7 cellular contexts compared by ENCODE assay signal in the genomic region with DNA sequence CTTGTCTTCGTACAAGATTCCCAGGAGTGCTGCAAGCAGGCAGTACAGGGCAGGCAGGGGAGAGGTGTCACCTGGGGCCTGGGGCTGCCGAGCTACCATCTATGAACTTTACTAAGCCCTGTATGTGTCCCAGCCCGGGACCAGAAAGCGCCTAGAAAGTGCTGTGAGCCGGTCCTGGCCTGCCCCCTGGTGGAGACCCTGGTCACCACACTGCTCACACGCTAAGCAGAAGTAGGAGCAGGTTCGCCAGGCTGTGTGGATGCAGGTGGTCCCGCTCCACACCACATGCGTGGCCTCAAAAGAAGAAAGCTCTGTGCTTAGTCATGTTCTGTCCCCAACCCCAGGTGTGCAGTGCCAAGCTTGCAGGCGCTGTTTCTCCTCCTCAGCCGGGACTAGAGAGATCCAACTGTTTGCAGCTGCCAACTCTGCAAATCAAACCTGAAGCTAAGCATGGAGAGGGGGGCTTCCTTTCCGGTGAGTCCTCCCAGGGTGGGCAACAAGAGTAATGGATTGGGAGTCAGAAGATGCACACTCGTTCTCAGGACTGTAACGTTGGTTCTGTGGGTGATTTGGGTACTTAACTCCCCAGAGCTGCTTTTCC. TPM values are rescaled to one million over a fixed set of nuclear protein-coding genes. Genes with fewer than 3 reads are reported as not detected.
DNase-seq lines count a peak whose midpoint lies in the region; FAIRE-seq and TF ChIP-seq lines count a peak whose summit lies in the region.
"Not testable (repeated sequence)": the region's sequence is repeated elsewhere in the genome, so short reads cannot be mapped to it uniquely, and the experiment has no call there.

No MANE protein-coding gene starts in this region.

- not testable (repeated sequence) for H3K4me2 ChIP-seq in SK-N-SH; H1 (ENCODE audit: insufficient read depth in 1 of 2, low read depth in 2 of 2, low read length in 2 of 2)

- not testable (repeated sequence) for H3K23ac ChIP-seq in H1 (ENCODE audit: insufficient read length)

- H2BK15ac ChIP-seq in H1 (ENCODE audit: low read length), result not testable (repeated sequence)

- not testable (repeated sequence) for H3K79me1 ChIP-seq in H1 (ENCODE audit: low read depth, low read length)

- H4K5ac ChIP-seq in H1 (ENCODE audit: insufficient read length, low read depth, low read length), result not testable (repeated sequence)

- H3K4me1 ChIP-seq in SK-N-SH (ENCODE audit: control insufficient read depth in 1 of 2, insufficient read depth in 2 of 2, low read depth in 1 of 2, low read length in 1 of 2); H1 (replicated peaks in 1 of 4; ENCODE audit: control insufficient read depth in 3 of 4, insufficient read depth in 4 of 4, low read length in 3 of 4): not testable (repeated sequence)

- not testable (repeated sequence) for H3K36me3 ChIP-seq in SK-N-SH (replicated peaks in 1 of 2; ENCODE audit: control insufficient read depth in 1 of 2, insufficient read depth in 2 of 2, low read length in 1 of 2); H1 (ENCODE audit: control insufficient read depth in 2 of 4, insufficient read depth in 4 of 4, low read length in 3 of 4)

- intact Hi-C loops in lower leg skin (cut with DNase I; ENCODE audit: low total_unique reads), result not testable (repeated sequence)

- not testable (repeated sequence) for H3K9me3 ChIP-seq in SK-N-SH; H1 (ENCODE audit: insufficient read depth in 2 of 2, low read depth in 1 of 2, low read length in 1 of 2)

- not testable (repeated sequence) for H4K91ac ChIP-seq in H1 (replicated peaks; ENCODE audit: insufficient read length, low read length)

- POLR2A ChIA-PET in SK-N-SH (lab: Yijun Ruan, JAX); H1 (lab: Charles Lee; ENCODE audit: partially characterized antibody): not testable (repeated sequence)

- 4% methylated on average over 10 of the region's 14 CpGs for WGBS in SK-N-SH (ENCODE audit: low lambda C conversion rate)
- 29% methylated on average over 14 of the region's 14 CpGs; no CpG with 5 or more reads in 1 of the 2 experiments for WGBS in H1 (ENCODE audit: extremely low coverage in 1 of 2, insufficient coverage in 1 of 2, insufficient read length in 1 of 2, insufficient replicate concordance in 2 of 2, low coverage in 1 of 2, low lambda C conversion rate in 2 of 2, missing lambda C conversion rate in 1 of 2), 2 experiments
- 7 to 9% methylated on average over 5 to 14 of the region's 14 CpGs for WGBS in lower leg skin, 2 donors

- DNase-seq in GM12864 (ENCODE audit: low read depth) (peak; percentile 7), NCI-H1417 (lab: John Stamatoyannopoulos, UW) (peak; percentile 29 to 71 (median 33)), SK-N-SH (peak; percentile 72), H1 (ENCODE audit: low read depth in 1 of 2, low spot score in 2 of 2) (peak; percentile 21 to 88), lower leg skin (ENCODE audit: low spot score in 2 of 2) (peak; percentile 71 to 92)
- peak; percentile 87 to 88 for DNase-seq in activated T-cell treated with anti-CD3 and anti-CD28 coated beads, Interleukin-2, amount 50 U/mL, for 48 hours
- peak; percentile 23 to 70 (median 58) for DNase-seq in stimulated activated CD4-positive, alpha-beta T cell treated with anti-CD3 and anti-CD28 coated beads, Interleukin-1b, Interleukin-23, amount 100 ng/mL, for 24 hours (ENCODE audit: low read depth in 4 of 4, low spot score in 1 of 4)

- not testable (repeated sequence) for H3K79me2 ChIP-seq in SK-N-SH (ENCODE audit: insufficient read depth); H1 (ENCODE audit: control insufficient read depth in 1 of 2, insufficient read depth in 2 of 2, low read length in 2 of 2)

- H2BK20ac ChIP-seq in H1 (ENCODE audit: low read length), result not testable (repeated sequence)

- FAIRE-seq in H1 (lab: Jason Lieb, UNC), result not testable (repeated sequence)

- H2BK5ac ChIP-seq in H1 (ENCODE audit: low read depth, low read length), result not testable (repeated sequence)

- H3K9ac ChIP-seq in SK-N-SH; H1 (replicated peaks in 1 of 4; ENCODE audit: extremely low read depth in 1 of 4, low read depth in 3 of 4, low read length in 3 of 4): not testable (repeated sequence)

- H4K20me1 ChIP-seq in SK-N-SH (ENCODE audit: insufficient read depth); H1 (replicated peaks in 1 of 2; ENCODE audit: control insufficient read depth in 1 of 2, insufficient read depth in 2 of 2, low read length in 2 of 2): not testable (repeated sequence)

- TF ChIP-seq RAD21 in SK-N-SH (IDR thresholded peaks at IDR 0.05; ENCODE audit: low read length) (peak; percentile 69), H1 (IDR thresholded peaks at IDR 0.05 in 1 of 2, conservative IDR thresholded peaks at IDR 0.05 in 1 of 2; ENCODE audit: low read depth in 2 of 2, low read length in 2 of 2) (peak; percentile 71 to 72)

- not testable (repeated sequence) for H3F3A ChIP-seq in SK-N-SH (replicated peaks; ENCODE audit: insufficient read depth)

- not testable (repeated sequence) for H2BK120ac ChIP-seq in H1 (replicated peaks; ENCODE audit: low read depth, low read length)

- TF ChIP-seq CTCF in GM12864 (IDR thresholded peaks at IDR 0.05; ENCODE audit: low read depth, low read length, missing control alignments) (peak; percentile 68), SK-N-SH (IDR thresholded peaks at IDR 0.05) (peak; percentile 80), H1 (IDR thresholded peaks at IDR 0.05; ENCODE audit: control extremely low read depth in 1 of 3, insufficient read depth in 1 of 3, low read depth in 1 of 3, low read length in 3 of 3) (peak; percentile 62 to 72 (median 64))
- TF ChIP-seq CTCF in lower leg skin (IDR thresholded peaks at IDR 0.05), result not testable (repeated sequence)

- not testable (repeated sequence) for H3K56ac ChIP-seq in H1 (replicated peaks; ENCODE audit: insufficient read length, low read depth, low read length)

- CTCF ChIA-PET in SK-N-SH (lab: Yijun Ruan, JAX), result interaction anchor here (0.6 to 1.2 kb wide), 9 partner anchors 13 to 693 kb away, joined by 3 to 4 read pairs (median 3); no protein-coding TSS in a partner anchor
- CTCF ChIA-PET in H1 (lab: Charles Lee; ENCODE audit: partially characterized antibody), result interaction anchor here (0.6 to 1.7 kb wide), 14 partner anchors 14 to 341 kb away, joined by 3 to 7 read pairs (median 3); no protein-coding TSS in a partner anchor

- H3K9me2 ChIP-seq in SK-N-SH, result not testable (repeated sequence)

- not testable (repeated sequence) for H3K4me3 ChIP-seq in GM12864 (ENCODE audit: low read depth, low read length); SK-N-SH (ENCODE audit: low read depth in 2 of 2, low read length in 1 of 2); H1 (ENCODE audit: extremely low read depth in 1 of 4, insufficient read depth in 2 of 4, low read depth in 3 of 4, low read length in 4 of 4); lower leg skin (ENCODE audit: low read depth, poor library complexity, severe bottlenecking)

- not testable (repeated sequence) for TF ChIP-seq EP300 in SK-N-SH (IDR thresholded peaks at IDR 0.05; ENCODE audit: borderline replicate concordance in 1 of 2, low read depth in 1 of 2, low read length in 1 of 2); H1 (IDR thresholded peaks at IDR 0.05; ENCODE audit: borderline replicate concordance in 1 of 2, low read depth in 2 of 2, low read length in 2 of 2)

- not testable (repeated sequence) for H3K27me3 ChIP-seq in SK-N-SH (ENCODE audit: insufficient read depth); H1 (replicated peaks in 1 of 4; ENCODE audit: control insufficient read depth in 3 of 4, extremely low read depth in 1 of 4, insufficient read depth in 3 of 4, low read length in 3 of 4)

- not testable (repeated sequence) for H3K23me2 ChIP-seq in H1 (ENCODE audit: low read depth, low read length)

- H2AFZ ChIP-seq in SK-N-SH (ENCODE audit: low read depth); H1 (ENCODE audit: low read length): not testable (repeated sequence)

- H3K27ac ChIP-seq in SK-N-SH (ENCODE audit: low read depth in 2 of 2, low read length in 1 of 2); H1 (ENCODE audit: low read depth, low read length): not testable (repeated sequence)

- H3K18ac ChIP-seq in H1 (ENCODE audit: extremely low read depth, low read length), result not testable (repeated sequence)

- H2BK12ac ChIP-seq in H1 (ENCODE audit: low read depth, low read length), result not testable (repeated sequence)

- not testable (repeated sequence) for H3K4ac ChIP-seq in H1 (replicated peaks; ENCODE audit: insufficient read length, low read depth, low read length)

- not testable (repeated sequence) for H2AK5ac ChIP-seq in H1 (ENCODE audit: low read depth, low read length)

- H3K14ac ChIP-seq in H1 (ENCODE audit: insufficient read length), result not testable (repeated sequence)

- TF ChIP-seq POLR2A in H1 (IDR thresholded peaks at IDR 0.05; ENCODE audit: control extremely low read depth in 1 of 2, low read depth in 2 of 2, low read length in 2 of 2); lower leg skin (IDR thresholded peaks at IDR 0.05): not testable (repeated sequence)

- H4K8ac ChIP-seq in H1 (ENCODE audit: extremely low read depth, insufficient read depth, low read length), result peak overlapping the region; percentile 28; the same call in 1 of the 2 replicates

TF ChIP-seq in SK-N-SH, 30 proteins besides CTCF, POLR2A, EP300 and RAD21:
- TF ChIP-seq SMC3 (IDR thresholded peaks at IDR 0.05; ENCODE audit: low read depth, low read length), result peak; percentile 53

TF ChIP-seq in H1, 55 proteins besides CTCF, POLR2A, EP300 and RAD21:
- TF ChIP-seq, protein P1, sequence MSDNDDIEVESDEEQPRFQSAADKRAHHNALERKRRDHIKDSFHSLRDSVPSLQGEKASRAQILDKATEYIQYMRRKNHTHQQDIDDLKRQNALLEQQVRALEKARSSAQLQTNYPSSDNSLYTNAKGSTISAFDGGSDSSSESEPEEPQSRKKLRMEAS (IDR thresholded peaks at IDR 0.05), result peak; percentile 44; the same call in 1 of the 2 replicates
TF ChIP-seq in H1: peak in this region for 1; not testable (repeated sequence) for 54.

RNA-seq across cellular contexts. Expression of a gene that starts 31.7 kb away (rescaled TPM):
- 30.0 and 47.1 TPM in 2 replicates for polyA plus RNA-seq in SK-N-SH (2012; rRNA removed)
- 50.2 and 87.7 TPM in 2 replicates for polyA plus RNA-seq in SK-N-SH (2012; cell fraction: cytosol; rRNA removed)
- 47.8 and 71.4 TPM in 2 replicates for polyA plus RNA-seq in SK-N-SH (2012; cell fraction: nucleus; rRNA removed)
- total RNA-seq in H1 (2021; fragmentation: NEBNext Ultra II Directional; extraction: Animal tissue kit (Norgen Biotek cat#: 25700)), result 55.2 and 58.2 TPM in 2 replicates
- polyA plus RNA-seq in H1 (2011; rRNA removed), result 8.3 and 18.0 TPM in 2 replicates
- 34.3 TPM for polyA plus RNA-seq in H1 (2011; cell fraction: cytosol; rRNA removed)
- 11.7 TPM for polyA plus RNA-seq in H1 (2011; cell fraction: nucleus; rRNA removed)
- 35.6 to 61.5 TPM (median 54.6 TPM) in 4 replicates for polyA plus RNA-seq in H1 (2012, experiment 1 of 2)
- polyA plus RNA-seq in H1 (2012, experiment 2 of 2), result 2.1 TPM
- polyA plus RNA-seq in H1 (2013, experiment 1 of 2), result 14.2 TPM
- polyA plus RNA-seq in H1 (2013, experiment 2 of 2), result 12.6 TPM
- 17.1 and 19.7 TPM in 2 replicates for polyA minus RNA-seq in H1 (2011; rRNA and poly(A)+ RNA removed)
- polyA minus RNA-seq in H1 (2011; cell fraction: cytosol; rRNA and poly(A)+ RNA removed), result 18.1 TPM
- polyA minus RNA-seq in H1 (2011; cell fraction: nucleus; rRNA and poly(A)+ RNA removed), result 22.4 TPM
- 10 to 100 TPM; 20.0 to 84.7 (median 27.3) TPM for total RNA-seq in lower leg skin

Comparison
In these comparisons a context has a peak if more than half of its experiments do, and no peak if none do; other contexts are left out.
1. DNase-seq: peak in every context shown above with its lines; median percentile 88 in activated T-cell treated with anti-CD3 and anti-CD28 coated beads, Interleukin-2, amount 50 U/mL, for 48 hours; 82 in lower leg skin; 72 in SK-N-SH; 58 in stimulated activated CD4-positive, alpha-beta T cell treated with anti-CD3 and anti-CD28 coated beads, Interleukin-1b, Interleukin-23, amount 100 ng/mL, for 24 hours; 54 in H1; 33 in NCI-H1417; 7 in GM12864.